ENCODE assay signal across 2 cellular contexts in genomic region chr4:24713604-24714003, GRCh38.
TF ChIP-seq lines count a peak whose summit lies in the region.

No MANE protein-coding gene starts in this region.

TF ChIP-seq in HepG2, 621 proteins besides CTCF, POLR2A, EP300 and RAD21 (continued from another document):
- TF ChIP-seq CEBPB (IDR thresholded peaks at IDR 0.05; ENCODE audit: borderline replicate concordance, low read depth, low read length) (peak; percentile 84), MATR3 (CRISPR knock-in tag; IDR thresholded peaks at IDR 0.05) (no peak), ARID4A (CRISPR knock-in tag; IDR thresholded peaks at IDR 0.05; ENCODE audit: borderline replicate concordance) (no peak)

TF ChIP-seq in K562, 482 proteins besides CTCF, POLR2A, EP300 and RAD21:
- TF ChIP-seq TFE3 (CRISPR knock-in tag; IDR thresholded peaks at IDR 0.05) (no peak), ELF2 (CRISPR knock-in tag; IDR thresholded peaks at IDR 0.05) (no peak), ZBTB49 (CRISPR knock-in tag; IDR thresholded peaks at IDR 0.05; ENCODE audit: borderline replicate concordance) (no peak), SIRT6 (IDR thresholded peaks at IDR 0.05; ENCODE audit: low read depth, low read length) (no peak), DDX20 (tag; IDR thresholded peaks at IDR 0.05; ENCODE audit: low read depth) (no peak), ZBTB12 (CRISPR knock-in tag; IDR thresholded peaks at IDR 0.05) (no peak), ZNF354B (CRISPR knock-in tag; IDR thresholded peaks at IDR 0.05) (no peak), CBX8 (IDR thresholded peaks at IDR 0.05; ENCODE audit: borderline replicate concordance, extremely low read depth, low read depth, low read length, poor library complexity, severe bottlenecking) (no peak), ETV6 (IDR thresholded peaks at IDR 0.05; ENCODE audit: borderline replicate concordance in 1 of 2, low read depth in 2 of 2, low read length in 1 of 2) (no peak), ETV6 (CRISPR knock-in tag; IDR thresholded peaks at IDR 0.05; ENCODE audit: borderline replicate concordance) (no peak), CEBPB (tag; IDR thresholded peaks at IDR 0.05) (0 out of 2 replicates have a peak, but pooled peaks have one; percentile 36), CEBPG (CRISPR knock-in tag; IDR thresholded peaks at IDR 0.05) (no peak), CEBPG (tag; conservative IDR thresholded peaks at IDR 0.05 in 1 of 2, IDR thresholded peaks at IDR 0.05 in 1 of 2) (peak in 1 of 2 experiments; percentile 61; a peak in 1 of 4 replicates)
